In the genomic region with DNA sequence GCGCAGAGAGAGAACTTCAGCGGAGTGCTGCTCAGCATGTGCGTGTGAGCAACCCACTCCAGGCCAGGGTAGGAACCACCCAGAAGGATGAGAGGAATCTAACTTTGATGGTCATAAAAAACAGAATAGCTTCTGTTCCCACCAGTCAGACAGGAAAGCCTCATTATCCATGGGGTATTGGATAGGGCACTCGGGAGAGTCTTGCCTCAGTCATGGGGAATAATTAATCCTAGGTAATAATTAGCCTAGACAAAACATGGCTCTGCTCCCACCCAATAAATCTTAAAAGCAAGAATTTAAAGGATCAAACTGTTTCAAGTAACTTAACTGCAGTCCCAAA, we compare ENCODE assay signal across 10 cellular contexts. TPM values are rescaled to one million over a fixed set of nuclear protein-coding genes. Genes with fewer than 3 reads are reported as not detected.
DNase-seq lines count a peak whose midpoint lies in the region; TF ChIP-seq lines count a peak whose summit lies in the region.
"Had no signal": no experiment of that assay in that cellular context is flagged by ENCODE, and none has a peak within 500 bp of the region (broad histone marks: within the 10 kb centered on the region; RNA-seq: fewer than 3 reads in every experiment).

No MANE protein-coding gene starts in this region.

- peak overlapping the region; percentile 20 for H3K4me3 ChIP-seq in astrocyte of the cerebellum (ENCODE audit: low read depth, low read length)
- H3K4me3 ChIP-seq in iPS-20b (ENCODE audit: low read length): peak overlapping the region; percentile 57
- peak overlapping the region; percentile 17 to 25 for H3K4me3 ChIP-seq in prostate gland

- POLR2A ChIA-PET in activated CD4-positive, alpha-beta memory T cell treated with anti-CD3 and anti-CD28 coated beads for 36 hours (lab: Charles Lee): no interaction called here

- peaks cover 26% of the 10 kb centered on the region for H3K4me1 Mint-ChIP-seq in CD14-positive monocyte
- peaks cover 11% of the 10 kb centered on the region for H3K4me1 Mint-ChIP-seq in activated CD4-positive, alpha-beta memory T cell treated with anti-CD3 and anti-CD28 coated beads for 36 hours (ENCODE audit: low read depth)

- TF ChIP-seq CTCF in CD14-positive monocyte (IDR thresholded peaks at IDR 0.05): no peak
- no peak for TF ChIP-seq CTCF in astrocyte of the cerebellum (IDR thresholded peaks at IDR 0.05; ENCODE audit: low read depth, low read length, missing control alignments)
- no peak for TF ChIP-seq CTCF in prostate gland (IDR thresholded peaks at IDR 0.05)

- in situ Hi-C loops in astrocyte of the cerebellum (cut with HindIII; ENCODE audit: low sequenced_read_pairs): no loop called here

- H3K9ac ChIP-seq in iPS-20b (ENCODE audit: low read depth, low read length): peak overlapping the region; percentile 7; the same call in 1 of the 2 replicates

- peaks cover 5% of the 10 kb centered on the region; the same call in 1 of the 2 replicates for H3K4me1 ChIP-seq in iPS-20b (ENCODE audit: insufficient read depth, low read length)
- no peaks in the 10 kb centered on the region for H3K4me1 ChIP-seq in prostate gland (replicated peaks)

- 13% methylated on average over 4 of the region's 4 CpGs for WGBS in prostate gland

- DNase-seq in CD14-positive monocyte (ENCODE audit: low spot score): no peak
- no peak for DNase-seq in astrocyte of the cerebellum (ENCODE audit: low read depth)
- no peak for DNase-seq in prostate gland (ENCODE audit: low spot score)
- no peak for DNase-seq in NCI-H2081 (lab: John Stamatoyannopoulos, UW)
- no peak for DNase-seq in activated CD4-positive, alpha-beta memory T cell treated with anti-CD3 and anti-CD28 coated beads for 36 hours
- DNase-seq in occipital lobe (lab: John Stamatoyannopoulos, UW): no peak
- DNase-seq in AG20443 (ENCODE audit: low spot score): no peak
- DNase-seq: CD8-positive, alpha-beta memory T cell had no signal

- H3K9me3 ChIP-seq in iPS-20b (ENCODE audit: insufficient read depth, low read depth, low read length): no peaks in the 10 kb centered on the region
- no peaks in the 10 kb centered on the region for H3K9me3 ChIP-seq in prostate gland

- H3K27me3 ChIP-seq in iPS-20b (ENCODE audit: insufficient read depth, low read length): no peaks in the 10 kb centered on the region
- H3K27me3 ChIP-seq in prostate gland (replicated peaks; ENCODE audit: insufficient read depth): no peaks in the 10 kb centered on the region

- TF ChIP-seq POLR2A in prostate gland (IDR thresholded peaks at IDR 0.05): no peak

- CTCF ChIA-PET in activated CD4-positive, alpha-beta memory T cell treated with anti-CD3 and anti-CD28 coated beads for 36 hours (lab: Charles Lee): no interaction called here

- no peaks in the 10 kb centered on the region for H3K9me3 Mint-ChIP-seq in CD14-positive monocyte
- H3K9me3 Mint-ChIP-seq in activated CD4-positive, alpha-beta memory T cell treated with anti-CD3 and anti-CD28 coated beads for 36 hours: no peaks in the 10 kb centered on the region
- H3K9me3 Mint-ChIP-seq: CD8-positive, alpha-beta memory T cell had no signal

- H3K27ac ChIP-seq in iPS-20b (ENCODE audit: low read length): no peak overlapping the region
- H3K27ac ChIP-seq in prostate gland: peak overlapping the region; percentile 50 to 52

- intact Hi-C loops in CD14-positive monocyte (cut with micrococcal nuclease) (no loop called here), prostate gland (cut with DNase I) (loop anchor here (5.0 kb wide), 1 partner anchor 70 kb away; a partner anchor contains a TSS)
- intact Hi-C loops in activated CD4-positive, alpha-beta memory T cell treated with anti-CD3 and anti-CD28 coated beads for 36 hours (cut with micrococcal nuclease): no loop called here

- peak overlapping the region; percentile 85 to 92 for H3K4me3 Mint-ChIP-seq in CD14-positive monocyte
- H3K4me3 Mint-ChIP-seq in activated CD4-positive, alpha-beta memory T cell treated with anti-CD3 and anti-CD28 coated beads for 36 hours: no peak overlapping the region
- H3K4me3 Mint-ChIP-seq: CD8-positive, alpha-beta memory T cell had no signal

- H3K36me3 ChIP-seq in iPS-20b (ENCODE audit: insufficient read depth, low read depth, low read length) (no peaks in the 10 kb centered on the region), prostate gland (no peaks in the 10 kb centered on the region)

- no peaks in the 10 kb centered on the region for H3K27me3 Mint-ChIP-seq in CD14-positive monocyte (ENCODE audit: low read depth in 3 of 3)
- no peaks in the 10 kb centered on the region for H3K27me3 Mint-ChIP-seq in activated CD4-positive, alpha-beta memory T cell treated with anti-CD3 and anti-CD28 coated beads for 36 hours

- no peaks in the 10 kb centered on the region for H3K36me3 Mint-ChIP-seq in CD14-positive monocyte
- H3K36me3 Mint-ChIP-seq in activated CD4-positive, alpha-beta memory T cell treated with anti-CD3 and anti-CD28 coated beads for 36 hours: no peaks in the 10 kb centered on the region
- H3K36me3 Mint-ChIP-seq: CD8-positive, alpha-beta memory T cell had no signal

- peak overlapping the region in 2 of 7 donors; percentile 72 to 79 for H3K27ac Mint-ChIP-seq in CD14-positive monocyte
- no peak overlapping the region for H3K27ac Mint-ChIP-seq in activated CD4-positive, alpha-beta memory T cell treated with anti-CD3 and anti-CD28 coated beads for 36 hours
- H3K27ac Mint-ChIP-seq: CD8-positive, alpha-beta memory T cell had no signal

RNA-seq across cellular contexts. Expression of a gene that starts 35.3 kb away (rescaled TPM):
- polyA plus RNA-seq in CD14-positive monocyte: not detected
- total RNA-seq in prostate gland (1 to 10 TPM in 1 of 2 donors, under 1 TPM in 1; 0.55 to 3.3 TPM), occipital lobe (not detected)
- total RNA-seq in activated CD4-positive, alpha-beta memory T cell treated with anti-CD3 and anti-CD28 coated beads for 36 hours: not detected
- total RNA-seq: CD8-positive, alpha-beta memory T cell; RPMI7951 had no signal
- polyA plus RNA-seq: CD8-positive, alpha-beta memory T cell had no signal

RNA-seq across cellular contexts. Expression of a gene that starts 36.6 kb away (rescaled TPM):
- polyA plus RNA-seq in CD14-positive monocyte: 1 to 10 TPM; 5.6 to 7.3 TPM
- 10 to 100 TPM; 21.1 to 31.8 TPM for total RNA-seq in prostate gland
- total RNA-seq in activated CD4-positive, alpha-beta memory T cell treated with anti-CD3 and anti-CD28 coated beads for 36 hours: 10 to 100 TPM; 26.9 to 28.4 TPM
- total RNA-seq in occipital lobe: 23.1 TPM

RNA-seq across cellular contexts. Expression of a gene that starts 37.2 kb away (rescaled TPM):
- 10 to 100 TPM; 27.8 to 30.6 TPM for polyA plus RNA-seq in CD14-positive monocyte
- total RNA-seq in prostate gland (10 to 100 TPM; 13.7 to 18.9 TPM), occipital lobe (21.2 TPM)
- 10 to 100 TPM; 52.5 to 60.3 TPM for total RNA-seq in activated CD4-positive, alpha-beta memory T cell treated with anti-CD3 and anti-CD28 coated beads for 36 hours
